In the genomic region with DNA sequence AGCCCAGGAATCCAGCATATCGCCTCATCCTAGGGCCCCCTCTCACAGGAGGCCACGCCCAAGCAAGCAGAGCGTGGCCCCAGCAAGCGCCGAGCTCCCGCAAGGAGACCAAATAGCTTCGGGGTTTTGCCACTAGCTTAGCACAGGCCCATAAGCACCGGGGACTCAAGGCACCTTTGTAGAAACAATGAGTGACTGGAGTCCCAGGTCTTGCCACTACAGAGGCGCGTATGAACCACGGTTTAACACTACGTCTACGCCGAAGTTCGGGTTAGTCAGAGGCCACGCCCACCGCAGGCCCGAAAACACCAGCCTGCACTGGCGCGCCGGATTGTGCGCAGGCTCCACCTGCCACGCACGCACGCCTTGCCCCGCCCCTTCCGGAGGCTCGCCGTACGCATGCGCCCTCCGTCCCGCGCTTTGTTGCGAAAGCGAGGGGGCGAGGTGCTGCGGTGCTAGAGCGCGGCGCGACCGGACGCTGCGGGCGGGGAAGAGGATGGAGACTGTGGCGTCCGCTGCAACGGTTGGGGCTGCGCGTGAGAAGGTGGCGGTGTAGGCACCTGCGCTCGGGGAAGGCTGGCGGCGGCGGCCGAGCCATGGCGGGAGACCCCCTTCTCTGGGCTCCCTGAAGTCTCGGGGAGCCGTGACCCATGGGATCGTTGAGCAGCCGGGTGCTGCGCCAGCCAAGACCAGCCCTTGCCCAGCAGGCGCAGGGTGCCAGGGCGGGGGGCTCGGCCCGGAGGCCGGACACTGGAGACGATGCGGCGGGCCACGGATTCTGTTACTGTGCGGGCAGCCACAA, we compare ENCODE assay signal across 8 cellular contexts. TPM values are rescaled to one million over a fixed set of nuclear protein-coding genes. Genes with fewer than 3 reads are reported as not detected.
DNase-seq lines count a peak whose midpoint lies in the region; ATAC-seq and TF ChIP-seq lines count a peak whose summit lies in the region.

A gene with protein sequence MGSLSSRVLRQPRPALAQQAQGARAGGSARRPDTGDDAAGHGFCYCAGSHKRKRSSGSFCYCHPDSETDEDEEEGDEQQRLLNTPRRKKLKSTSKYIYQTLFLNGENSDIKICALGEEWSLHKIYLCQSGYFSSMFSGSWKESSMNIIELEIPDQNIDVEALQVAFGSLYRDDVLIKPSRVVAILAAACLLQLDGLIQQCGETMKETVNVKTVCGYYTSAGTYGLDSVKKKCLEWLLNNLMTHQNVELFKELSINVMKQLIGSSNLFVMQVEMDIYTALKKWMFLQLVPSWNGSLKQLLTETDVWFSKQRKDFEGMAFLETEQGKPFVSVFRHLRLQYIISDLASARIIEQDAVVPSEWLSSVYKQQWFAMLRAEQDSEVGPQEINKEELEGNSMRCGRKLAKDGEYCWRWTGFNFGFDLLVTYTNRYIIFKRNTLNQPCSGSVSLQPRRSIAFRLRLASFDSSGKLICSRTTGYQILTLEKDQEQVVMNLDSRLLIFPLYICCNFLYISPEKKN (plus strand): TSS at position 418 of the 802 bp plus-strand sequence. CDS start 233 bp downstream, at position 651.

- WGBS in testis, 2 donors, result 0% methylated on average over 11 to 57 of the region's 74 CpGs

- peak within 1 kb of the TSS; percentile 99 for H2AFZ ChIP-seq in osteoblast (ENCODE audit: low read length)

- H3K9me3 ChIP-seq in osteoblast (ENCODE audit: low read depth, low read length) (no peaks in the 10 kb centered on the region), testis (no peaks in the 10 kb centered on the region)

- TF ChIP-seq CTCF in glutamatergic neuron (IDR thresholded peaks at IDR 0.05; ENCODE audit: partially characterized antibody, unreplicated experiment) (no peak), osteoblast (IDR thresholded peaks at IDR 0.05; ENCODE audit: extremely low read depth, low read depth, low read length) (no peak), testis (IDR thresholded peaks at IDR 0.05) (peak in 1 of 3 experiments; percentile 21)

- no peaks in the 10 kb centered on the region for H3K9me3 Mint-ChIP-seq in activated naive CD4-positive, alpha-beta T cell treated with anti-CD3 and anti-CD28 coated beads, Interleukin-2, amount 50 U/mL, for 72 hours
- peaks cover 2% of the 10 kb centered on the region for H3K9me3 Mint-ChIP-seq in glutamatergic neuron (ENCODE audit: unreplicated experiment)

- peaks cover 43% of the 10 kb centered on the region for H3K79me2 ChIP-seq in osteoblast (ENCODE audit: insufficient read depth, low read length)

- H3K27ac Mint-ChIP-seq in activated naive CD4-positive, alpha-beta T cell treated with anti-CD3 and anti-CD28 coated beads, Interleukin-2, amount 50 U/mL, for 72 hours, result peak within 1 kb of the TSS; percentile 95 to 98
- H3K27ac Mint-ChIP-seq in glutamatergic neuron (ENCODE audit: unreplicated experiment), result peak within 1 kb of the TSS; percentile 66

- peak within 1 kb of the TSS; percentile 93 for H3K4me3 Mint-ChIP-seq in glutamatergic neuron (ENCODE audit: unreplicated experiment)

- H3K27ac ChIP-seq in osteoblast (ENCODE audit: low read depth, low read length) (peak within 1 kb of the TSS; percentile 98), testis (peak within 1 kb of the TSS; percentile 89 to 96)

- peak; percentile 91 for ATAC-seq in HG02642 (IDR thresholded peaks at IDR 0.05; ENCODE audit: poor library complexity, unreplicated experiment)
- peak; percentile 94 to 96 for ATAC-seq in activated naive CD4-positive, alpha-beta T cell treated with anti-CD3 and anti-CD28 coated beads, Interleukin-2, amount 50 U/mL, for 72 hours

- H3K4me3 ChIP-seq in osteoblast (ENCODE audit: insufficient read depth, low read length) (peak within 1 kb of the TSS; percentile 93), testis (peak within 1 kb of the TSS; percentile 92 to 94)

- peak within 1 kb of the TSS; percentile 99 for H3K4me2 ChIP-seq in osteoblast (ENCODE audit: insufficient read depth, low read length)

- H3K4me1 ChIP-seq in osteoblast (ENCODE audit: insufficient read depth, low read length), result peaks cover 21% of the 10 kb centered on the region
- H3K4me1 ChIP-seq in testis, result peaks cover 4% of the 10 kb centered on the region

- H3K36me3 Mint-ChIP-seq in activated naive CD4-positive, alpha-beta T cell treated with anti-CD3 and anti-CD28 coated beads, Interleukin-2, amount 50 U/mL, for 72 hours, result peaks cover 11 to 17% of the 10 kb centered on the region in 2 donors
- no peaks in the 10 kb centered on the region for H3K36me3 Mint-ChIP-seq in glutamatergic neuron (ENCODE audit: unreplicated experiment)

- H3K36me3 ChIP-seq in osteoblast (ENCODE audit: insufficient read depth, low read length) (no peaks in the 10 kb centered on the region), testis (ENCODE audit: low read depth, missing control alignments) (no peaks in the 10 kb centered on the region)

- H4K20me1 ChIP-seq in osteoblast (ENCODE audit: insufficient read depth, low read length), result no peaks in the 10 kb centered on the region

- DNase-seq in NCI-H1105 (lab: John Stamatoyannopoulos, UW), result peak; percentile 92
- DNase-seq in SKM-1 (lab: John Stamatoyannopoulos, UW; ENCODE audit: unreplicated experiment), result peak; percentile 89
- peak; percentile 99 for DNase-seq in activated naive CD4-positive, alpha-beta T cell treated with anti-CD3 and anti-CD28 coated beads, Interleukin-2, amount 50 U/mL, for 72 hours (ENCODE audit: low spot score in 2 of 2)
- peak; percentile 100 for DNase-seq in glutamatergic neuron
- peak; percentile 95 for DNase-seq in osteoblast (ENCODE audit: insufficient read length, low spot score, missing footprints)
- peak; percentile 98 for DNase-seq in testis

- H3K27me3 Mint-ChIP-seq in glutamatergic neuron (ENCODE audit: unreplicated experiment), result no peaks in the 10 kb centered on the region

- peaks cover 8% of the 10 kb centered on the region for H3K4me1 Mint-ChIP-seq in glutamatergic neuron (ENCODE audit: low read depth, unreplicated experiment)

- intact Hi-C loops in testis (cut with DNase I; ENCODE audit: low total_unique reads), result no loop called here

- H3K27me3 ChIP-seq in osteoblast (ENCODE audit: insufficient read depth, low read length) (no peaks in the 10 kb centered on the region), testis (no peaks in the 10 kb centered on the region)

- TF ChIP-seq POLR2A in GM10847 (IDR thresholded peaks at IDR 0.05; ENCODE audit: extremely low read depth, insufficient read length) (peak; percentile 65), testis (IDR thresholded peaks at IDR 0.05) (peak; percentile 86)

RNA-seq across cellular contexts. Expression of the gene that starts here (rescaled TPM):
- 10 to 100 TPM; 22.8 to 44.9 TPM for total RNA-seq in activated naive CD4-positive, alpha-beta T cell treated with anti-CD3 and anti-CD28 coated beads, Interleukin-2, amount 50 U/mL, for 72 hours
- total RNA-seq in glutamatergic neuron (ENCODE audit: unreplicated experiment) (11.6 TPM), osteoblast (8.7 and 11.2 TPM in 2 replicates), testis (10 to 100 TPM; 19.9 to 27.6 TPM)
- 30.5 TPM for polyA plus RNA-seq in testis (ENCODE audit: insufficient read depth, low read depth, low replicate concordance)

Comparison
In these comparisons a context has a peak if more than half of its experiments do, and no peak if none do; other contexts are left out.
1. Peak in every context shown above with its lines: DNase-seq, ATAC-seq, H3K4me3 ChIP-seq and H3K27ac ChIP-seq.